ENCODE assay signal across 14 cellular contexts in genomic region chr22:18075101-18075730, GRCh38. TPM values are rescaled to one million over a fixed set of nuclear protein-coding genes. Genes with fewer than 3 reads are reported as not detected.
DNase-seq lines count a peak whose midpoint lies in the region; ATAC-seq, FAIRE-seq and TF ChIP-seq lines count a peak whose summit lies in the region.
"Had no signal": no experiment of that assay in that cellular context is flagged by ENCODE, and none has a peak within 500 bp of the region (broad histone marks: within the 10 kb centered on the region; RNA-seq: fewer than 3 reads in every experiment).

No MANE protein-coding gene starts in this region.

- ATAC-seq in SK-N-SH treated with all-trans-retinoic acid at 6 μM for 48 hours (no peak), HG03025 (IDR thresholded peaks at IDR 0.05; ENCODE audit: low FRiP score, unreplicated experiment) (no peak)
- ATAC-seq: activated CD8-positive, alpha-beta memory T cell treated with anti-CD3 and anti-CD28 coated beads, Interleukin-2, amount 10 ng/mL, durations not matched to agents 7 days and 5 days; natural killer cell treated with Interleukin-12 subunit alpha and Interleukin-12 subunit beta and Interleukin-15 and Interleukin-18, amount 100 ng/mL, for 72 hours had no signal

- no peak overlapping the region for H2AFZ ChIP-seq in osteoblast (ENCODE audit: low read length)

- H3K36me3 ChIP-seq in ascending aorta (peaks cover 0 to 4% of the 10 kb centered on the region in 2 donors), osteoblast (ENCODE audit: insufficient read depth, low read length) (peaks cover 11% of the 10 kb centered on the region), tibial nerve (peaks cover 0 to 7% (median 0%) of the 10 kb centered on the region in 3 donors)

- TF ChIP-seq POLR2A in tibial nerve (IDR thresholded peaks at IDR 0.05), result no peak

- H3K27ac ChIP-seq in ascending aorta (peak overlapping the region; percentile 65 to 80), osteoblast (ENCODE audit: low read depth, low read length) (peak overlapping the region; percentile 34), tibial nerve (peak overlapping the region in 3 of 4 donors; percentile 29 to 90 (median 63))

- H3K27me3 Mint-ChIP-seq in IgD-negative memory B cell, result no peaks in the 10 kb centered on the region
- H3K27me3 Mint-ChIP-seq: activated CD8-positive, alpha-beta memory T cell treated with anti-CD3 and anti-CD28 coated beads, Interleukin-2, amount 10 ng/mL, durations not matched to agents 7 days and 5 days; natural killer cell treated with Interleukin-12 subunit alpha and Interleukin-12 subunit beta and Interleukin-15 and Interleukin-18, amount 100 ng/mL, for 72 hours had no signal

- DNase-seq in ascending aorta (ENCODE audit: low spot score in 2 of 2) (no peak), osteoblast (ENCODE audit: insufficient read length, low spot score, missing footprints) (peak; percentile 49), tibial nerve (ENCODE audit: low spot score in 2 of 2) (no peak), urothelium cell line (ENCODE audit: low spot score) (no peak)
- DNase-seq: activated CD4-positive, alpha-beta T cell treated with anti-CD3 and anti-CD28 coated beads for 1 hour; activated naive CD4-positive, alpha-beta T cell treated with Interleukin-2 at 50 U/mL for 16 hours; stimulated activated naive CD4-positive, alpha-beta T cell treated with Interleukin-2 at 50 U/mL for 16 hours had no signal

- peaks cover 30 to 47% (median 30%) of the 10 kb centered on the region in 3 donors for H3K4me1 Mint-ChIP-seq in IgD-negative memory B cell

- peaks cover 0 to 23% of the 10 kb centered on the region in 2 donors for H3K4me1 ChIP-seq in ascending aorta
- peaks cover 29% of the 10 kb centered on the region for H3K4me1 ChIP-seq in osteoblast (ENCODE audit: insufficient read depth, low read length)
- peaks cover 0 to 37% (median 24%) of the 10 kb centered on the region in 4 donors for H3K4me1 ChIP-seq in tibial nerve

- FAIRE-seq in urothelium cell line (lab: Jason Lieb, UNC), result no peak

- no peaks in the 10 kb centered on the region for H4K20me1 ChIP-seq in osteoblast (ENCODE audit: insufficient read depth, low read length)

- peak overlapping the region in 2 of 3 donors; percentile 5 to 22 for H3K27ac Mint-ChIP-seq in IgD-negative memory B cell
- H3K27ac Mint-ChIP-seq: activated CD8-positive, alpha-beta memory T cell treated with anti-CD3 and anti-CD28 coated beads, Interleukin-2, amount 10 ng/mL, durations not matched to agents 7 days and 5 days had no signal

- no peak overlapping the region for H3K4me2 ChIP-seq in osteoblast (ENCODE audit: insufficient read depth, low read length)

- H3K36me3 Mint-ChIP-seq in IgD-negative memory B cell, result no peaks in the 10 kb centered on the region

- H3K27me3 ChIP-seq in ascending aorta, result no peaks in the 10 kb centered on the region
- H3K27me3 ChIP-seq in osteoblast (ENCODE audit: insufficient read depth, low read length), result no peaks in the 10 kb centered on the region
- no peaks in the 10 kb centered on the region for H3K27me3 ChIP-seq in tibial nerve
- H3K27me3 ChIP-seq: BE2C had no signal

- intact Hi-C loops in ascending aorta (cut with DNase I), result loop anchor here (5.0 to 10.0 kb wide), 2 partner anchors 370 to 438 kb away; partner anchors contain the start of gene BCL2L13

- 90 to 92% methylated on average over 6 of the region's 6 CpGs for WGBS in tibial nerve, 2 donors

- H3K4me3 ChIP-seq in ascending aorta (no peak overlapping the region), osteoblast (ENCODE audit: insufficient read depth, low read length) (no peak overlapping the region), tibial nerve (no peak overlapping the region)
- H3K4me3 ChIP-seq: lung had no signal

- no peak overlapping the region for H3K4me3 Mint-ChIP-seq in IgD-negative memory B cell
- H3K4me3 Mint-ChIP-seq: activated CD8-positive, alpha-beta memory T cell treated with anti-CD3 and anti-CD28 coated beads, Interleukin-2, amount 10 ng/mL, durations not matched to agents 7 days and 5 days had no signal

- TF ChIP-seq EP300 in tibial nerve (IDR thresholded peaks at IDR 0.05), result no peak

- peaks cover 32% of the 10 kb centered on the region for H3K79me2 ChIP-seq in osteoblast (ENCODE audit: insufficient read depth, low read length)

- no peaks in the 10 kb centered on the region for H3K9me3 ChIP-seq in ascending aorta
- H3K9me3 ChIP-seq in osteoblast (ENCODE audit: low read depth, low read length), result no peaks in the 10 kb centered on the region
- no peaks in the 10 kb centered on the region for H3K9me3 ChIP-seq in tibial nerve
- H3K9me3 ChIP-seq: BE2C had no signal

- no peaks in the 10 kb centered on the region for H3K9me3 Mint-ChIP-seq in IgD-negative memory B cell
- H3K9me3 Mint-ChIP-seq: natural killer cell treated with Interleukin-12 subunit alpha and Interleukin-12 subunit beta and Interleukin-15 and Interleukin-18, amount 100 ng/mL, for 72 hours had no signal

- TF ChIP-seq CTCF in ascending aorta (IDR thresholded peaks at IDR 0.05), result no peak
- no peak for TF ChIP-seq CTCF in osteoblast (IDR thresholded peaks at IDR 0.05; ENCODE audit: extremely low read depth, low read depth, low read length)
- no peak for TF ChIP-seq CTCF in tibial nerve (IDR thresholded peaks at IDR 0.05)

TF ChIP-seq in SK-N-SH treated with all-trans-retinoic acid at 6 μM for 48 hours, 23 proteins besides CTCF, POLR2A, EP300 and RAD21:
- no peak for TF ChIP-seq RARB (CRISPR knock-in tag; IDR thresholded peaks at IDR 0.05)
- TF ChIP-seq POU6F1 (CRISPR knock-in tag; IDR thresholded peaks at IDR 0.05; ENCODE audit: borderline replicate concordance, low read depth), result no peak
- no peak for TF ChIP-seq ZC3H10 (CRISPR knock-in tag; IDR thresholded peaks at IDR 0.05)
- no peak for TF ChIP-seq ESRRG (CRISPR knock-in tag; IDR thresholded peaks at IDR 0.05)
- no peak for TF ChIP-seq ZFP3 (CRISPR knock-in tag; IDR thresholded peaks at IDR 0.05)
- TF ChIP-seq TOX (CRISPR knock-in tag; IDR thresholded peaks at IDR 0.05; ENCODE audit: borderline replicate concordance), result no peak

RNA-seq across cellular contexts. Expression of gene PEX26, which starts 2.6 kb away (rescaled TPM):
- 3.4 TPM for polyA plus RNA-seq in IgD-negative memory B cell
- total RNA-seq in ascending aorta (38.1 TPM), osteoblast (25.3 and 26.8 TPM in 2 replicates), tibial nerve (10 to 100 TPM; 15.3 to 36.3 (median 29.4) TPM)

RNA-seq across cellular contexts. Expression of gene TUBA8, which starts 35.4 kb away (rescaled TPM):
- polyA plus RNA-seq in IgD-negative memory B cell, result 2.8 TPM
- not detected for total RNA-seq in ascending aorta
- 0.29 and 0.36 TPM in 2 replicates for total RNA-seq in osteoblast
- total RNA-seq in tibial nerve, result 10 to 100 TPM in 1 of 4 donors, 1 to 10 TPM in 3; 5.0 to 12.3 (median 6.3) TPM

RNA-seq across cellular contexts. Expression of gene MICAL3, which starts 50.9 kb away (rescaled TPM):
- 12.0 TPM for polyA plus RNA-seq in IgD-negative memory B cell
- total RNA-seq in ascending aorta (36.9 TPM), osteoblast (35.1 and 39.5 TPM in 2 replicates), tibial nerve (10 to 100 TPM; 45.2 to 56.3 (median 46.3) TPM)
